9 cellular contexts compared by ENCODE assay signal in the genomic region with DNA sequence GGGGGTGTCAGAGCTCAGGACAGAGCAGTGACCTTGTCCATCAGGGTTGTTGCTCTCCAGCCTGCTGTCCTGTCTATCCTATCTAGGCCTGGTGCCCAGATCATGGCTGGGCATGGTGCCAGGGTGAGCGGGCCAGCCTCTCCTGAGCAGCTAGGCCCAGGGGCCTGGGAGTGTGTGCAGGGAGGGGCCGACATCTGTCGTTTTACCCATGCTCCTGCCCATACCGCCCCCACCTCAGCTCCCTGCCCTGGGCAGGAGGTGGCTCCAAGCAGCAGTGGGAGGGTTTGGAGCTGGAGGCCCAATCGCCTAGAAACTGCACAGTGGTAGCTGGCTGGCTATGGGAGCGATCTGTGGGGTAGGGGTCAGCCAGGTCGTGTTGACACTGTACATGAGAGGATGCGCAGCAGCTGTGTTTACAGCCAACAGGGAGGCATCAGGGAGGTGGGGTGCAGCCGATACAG. TPM values are rescaled to one million over a fixed set of nuclear protein-coding genes. Genes with fewer than 3 reads are reported as not detected.
A peak's percentile ranks its signal among the peaks of the same experiment; 100 is the strongest.
DNase-seq lines count a peak whose midpoint lies in the region; ATAC-seq and TF ChIP-seq lines count a peak whose summit lies in the region.
"Had no signal": no experiment of that assay in that cellular context is flagged by ENCODE, and none has a peak within 500 bp of the region (broad histone marks: within the 10 kb centered on the region; RNA-seq: fewer than 3 reads in every experiment).

No MANE protein-coding gene starts in this region.

- H3K4me1 ChIP-seq in PC-3 (ENCODE audit: insufficient read depth, low read length) (0 out of 2 replicates have a peak, but pooled peaks cover 5% of the 10 kb centered on the region), esophagus squamous epithelium (peaks cover 0 to 22% (median 0%) of the 10 kb centered on the region in 3 donors)

- H3K36me3 ChIP-seq in PC-3 (ENCODE audit: low read depth, low read length) (no peaks in the 10 kb centered on the region), esophagus squamous epithelium (no peaks in the 10 kb centered on the region)

- H3K4me1 Mint-ChIP-seq in osteocyte (ENCODE audit: unreplicated experiment), result peaks cover 10% of the 10 kb centered on the region
- peaks cover 20% of the 10 kb centered on the region for H3K4me1 Mint-ChIP-seq in activated CD4-positive, alpha-beta T cell treated with anti-CD3 and anti-CD28 coated beads, Interleukin-2, amount 10 ng/mL, durations not matched to agents 7 days and 5 days

- H3K9me3 ChIP-seq in PC-3 (ENCODE audit: low read length) (no peaks in the 10 kb centered on the region), esophagus squamous epithelium (no peaks in the 10 kb centered on the region)

- H3K27ac Mint-ChIP-seq in osteocyte (ENCODE audit: unreplicated experiment), result no peak overlapping the region
- H3K27ac Mint-ChIP-seq in activated CD4-positive, alpha-beta T cell treated with anti-CD3 and anti-CD28 coated beads, Interleukin-2, amount 10 ng/mL, durations not matched to agents 7 days and 5 days, result no peak overlapping the region

- CTCF ChIA-PET in PC-3 (lab: Charles Lee), result interaction anchor here (0.6 kb wide), 1 partner anchor 15 kb away, joined by 3 read pairs; no protein-coding TSS in a partner anchor
- CTCF ChIA-PET in activated CD4-positive, alpha-beta T cell treated with anti-CD3 and anti-CD28 coated beads, Interleukin-2, amount 10 ng/mL, durations not matched to agents 7 days and 5 days (lab: Charles Lee), result interaction anchor here (1.0 to 13.0 kb wide), 3 partner anchors 9 to 38 kb away, joined by 3 to 158 read pairs (median 69); a partner anchor contains a TSS

- TF ChIP-seq CTCF in PC-3 (conservative IDR thresholded peaks at IDR 0.05; ENCODE audit: low read depth, low read length), result no peak
- TF ChIP-seq CTCF in osteocyte (IDR thresholded peaks at IDR 0.05), result no peak
- no peak for TF ChIP-seq CTCF in esophagus squamous epithelium (IDR thresholded peaks at IDR 0.05)

- H3F3A ChIP-seq in PC-3 (ENCODE audit: low read length, unreplicated experiment), result no peaks in the 10 kb centered on the region

- peaks cover 40% of the 10 kb centered on the region for H3K27me3 Mint-ChIP-seq in osteocyte (ENCODE audit: unreplicated experiment)
- H3K27me3 Mint-ChIP-seq in activated CD4-positive, alpha-beta T cell treated with anti-CD3 and anti-CD28 coated beads, Interleukin-2, amount 10 ng/mL, durations not matched to agents 7 days and 5 days, result peaks cover 28% of the 10 kb centered on the region

- H3K27ac ChIP-seq in PC-3 (ENCODE audit: low read length), result no peak overlapping the region
- H3K27ac ChIP-seq in substantia nigra (ENCODE audit: low read depth, low read length, poor library complexity, severe bottlenecking), result no peak overlapping the region
- no peak overlapping the region for H3K27ac ChIP-seq in esophagus squamous epithelium

- H3K4me3 Mint-ChIP-seq in osteocyte (ENCODE audit: unreplicated experiment), result no peak overlapping the region
- H3K4me3 Mint-ChIP-seq in activated CD4-positive, alpha-beta T cell treated with anti-CD3 and anti-CD28 coated beads, Interleukin-2, amount 10 ng/mL, durations not matched to agents 7 days and 5 days, result no peak overlapping the region
- H3K4me3 Mint-ChIP-seq: activated naive CD8-positive, alpha-beta T cell treated with anti-CD3 and anti-CD28 coated beads, Interleukin-2, amount 10 ng/mL, durations not matched to agents 7 days and 5 days had no signal

- H3K9me2 ChIP-seq in PC-3 (replicated peaks; ENCODE audit: low read length), result no peaks in the 10 kb centered on the region

- peak; percentile 51 for DNase-seq in M059J (ENCODE audit: low read depth)
- peak; percentile 39 for DNase-seq in PC-3
- peak; percentile 93 for DNase-seq in left ventricle myocardium superior
- peak in 36 of 49 donors; percentile 8 to 96 (median 44) for DNase-seq in substantia nigra (lab: John Stamatoyannopoulos, UW)
- DNase-seq in osteocyte (ENCODE audit: extremely low spot score, unreplicated experiment), result no peak
- DNase-seq in esophagus squamous epithelium (lab: John Stamatoyannopoulos, UW), result no peak
- no peak for DNase-seq in activated T-cell treated with anti-CD3 and anti-CD28 coated beads, Interleukin-2, amount 50 U/mL, for 48 hours
- DNase-seq in activated CD4-positive, alpha-beta T cell treated with anti-CD3 and anti-CD28 coated beads, Interleukin-2, amount 10 ng/mL, durations not matched to agents 7 days and 5 days, result no peak
- DNase-seq: activated naive CD8-positive, alpha-beta T cell treated with anti-CD3 and anti-CD28 coated beads, Interleukin-2, amount 10 ng/mL, durations not matched to agents 7 days and 5 days had no signal

- no peaks in the 10 kb centered on the region for H3K79me2 ChIP-seq in PC-3 (ENCODE audit: low read length)

- H4K20me1 ChIP-seq in PC-3 (ENCODE audit: low read length), result no peaks in the 10 kb centered on the region

- H3K4me3 ChIP-seq in PC-3 (ENCODE audit: low read length) (no peak overlapping the region), esophagus squamous epithelium (no peak overlapping the region)

- no peaks in the 10 kb centered on the region for H3K36me3 Mint-ChIP-seq in osteocyte (ENCODE audit: unreplicated experiment)
- H3K36me3 Mint-ChIP-seq in activated CD4-positive, alpha-beta T cell treated with anti-CD3 and anti-CD28 coated beads, Interleukin-2, amount 10 ng/mL, durations not matched to agents 7 days and 5 days (ENCODE audit: low read depth), result no peaks in the 10 kb centered on the region
- H3K36me3 Mint-ChIP-seq: activated naive CD8-positive, alpha-beta T cell treated with anti-CD3 and anti-CD28 coated beads, Interleukin-2, amount 10 ng/mL, durations not matched to agents 7 days and 5 days had no signal

- no peak overlapping the region for H3K9ac ChIP-seq in PC-3 (ENCODE audit: low read length)

- ATAC-seq in PC-3 (peak; percentile 55), left ventricle myocardium superior (peak; percentile 94)

- peaks cover 2% of the 10 kb centered on the region; the same call in 1 of the 2 replicates for H3K27me3 ChIP-seq in PC-3 (ENCODE audit: low read length)
- H3K27me3 ChIP-seq in esophagus squamous epithelium, result peaks cover 0 to 77% (median 3%) of the 10 kb centered on the region in 4 donors

- WGBS in esophagus squamous epithelium, 2 donors, result 50 to 64% methylated on average over 1 to 3 of the region's 9 CpGs

- no peak for TF ChIP-seq POLR2A in esophagus squamous epithelium (IDR thresholded peaks at IDR 0.05)

- H3K9me3 Mint-ChIP-seq in osteocyte (ENCODE audit: unreplicated experiment), result no peaks in the 10 kb centered on the region
- no peaks in the 10 kb centered on the region for H3K9me3 Mint-ChIP-seq in activated CD4-positive, alpha-beta T cell treated with anti-CD3 and anti-CD28 coated beads, Interleukin-2, amount 10 ng/mL, durations not matched to agents 7 days and 5 days
- H3K9me3 Mint-ChIP-seq: activated naive CD8-positive, alpha-beta T cell treated with anti-CD3 and anti-CD28 coated beads, Interleukin-2, amount 10 ng/mL, durations not matched to agents 7 days and 5 days had no signal

- no peak overlapping the region for H2AFZ ChIP-seq in PC-3 (ENCODE audit: low read length)

- no peak overlapping the region for H3K4me2 ChIP-seq in PC-3 (ENCODE audit: low read length)

- intact Hi-C loops in PC-3 (cut with micrococcal nuclease), result no loop called here
- intact Hi-C loops in left ventricle myocardium superior (cut with micrococcal nuclease), result no loop called here
- intact Hi-C loops in esophagus squamous epithelium (cut with DNase I), result no loop called here

- POLR2A ChIA-PET in PC-3 (lab: Charles Lee; ENCODE audit: unreplicated experiment), result no interaction called here
- POLR2A ChIA-PET in activated CD4-positive, alpha-beta T cell treated with anti-CD3 and anti-CD28 coated beads, Interleukin-2, amount 10 ng/mL, durations not matched to agents 7 days and 5 days (lab: Charles Lee), result interaction anchor here (0.6 kb wide), 1 partner anchor 129 kb away, joined by 3 read pairs; no protein-coding TSS in a partner anchor

- BruUV-seq in PC-3 (replicated peaks; lab: Mats Ljungman, UMichigan), result no TSS peak

RNA-seq across cellular contexts. Expression of a gene that starts 6.5 kb away (rescaled TPM):
- not detected in 2 replicates for total RNA-seq in M059J (2014; rRNA removed; shearing (Covaris generic))
- not detected in 2 replicates for total RNA-seq in PC-3 (2014; rRNA removed)
- total RNA-seq in left ventricle myocardium superior, result 0.72 TPM
- total RNA-seq in osteocyte, result 0.08 and 0.21 TPM in 2 replicates
- not detected for total RNA-seq in esophagus squamous epithelium
- under 1 TPM in 1 of 2 experiments, not detected in 1; 0.05 TPM for total RNA-seq in activated CD4-positive, alpha-beta T cell treated with anti-CD3 and anti-CD28 coated beads, Interleukin-2, amount 10 ng/mL, durations not matched to agents 7 days and 5 days

RNA-seq across cellular contexts. Expression of a gene that starts 8.2 kb away (rescaled TPM):
- total RNA-seq in M059J (2014; rRNA removed; shearing (Covaris generic)), result not detected in 2 replicates
- total RNA-seq in PC-3 (2014; rRNA removed) (0.15 and 0.40 TPM in 2 replicates), left ventricle myocardium superior (0.69 TPM), osteocyte (not detected in 2 replicates), esophagus squamous epithelium (under 1 TPM in 2 of 4 donors, not detected in 2; 0.09 to 0.57 TPM)
- 1 to 10 TPM; 1.9 to 2.0 TPM for total RNA-seq in activated CD4-positive, alpha-beta T cell treated with anti-CD3 and anti-CD28 coated beads, Interleukin-2, amount 10 ng/mL, durations not matched to agents 7 days and 5 days

RNA-seq across cellular contexts. Expression of a gene that starts 35.8 kb away (rescaled TPM):
- 0.71 TPM in 1 of 2 replicates, not detected in the other for total RNA-seq in M059J (2014; rRNA removed; shearing (Covaris generic))
- total RNA-seq in PC-3 (2014; rRNA removed) (6.9 and 7.8 TPM in 2 replicates), left ventricle myocardium superior (1.0 TPM), osteocyte (not detected in 2 replicates), esophagus squamous epithelium (1 to 10 TPM in 2 of 4 donors, under 1 TPM in 1, not detected in 1; 0.32 to 2.0 (median 1.7) TPM)
- total RNA-seq in activated CD4-positive, alpha-beta T cell treated with anti-CD3 and anti-CD28 coated beads, Interleukin-2, amount 10 ng/mL, durations not matched to agents 7 days and 5 days, result 10 to 100 TPM; 56.3 to 63.5 TPM

RNA-seq across cellular contexts. Expression of a gene that starts 41.1 kb away (rescaled TPM):
- total RNA-seq in M059J (2014; rRNA removed; shearing (Covaris generic)), result 0.32 and 0.34 TPM in 2 replicates
- total RNA-seq in PC-3 (2014; rRNA removed) (10.3 and 11.9 TPM in 2 replicates), left ventricle myocardium superior (8.2 TPM), osteocyte (27.4 and 28.2 TPM in 2 replicates), esophagus squamous epithelium (1 to 10 TPM; 1.1 to 4.6 (median 2.7) TPM)
- under 1 TPM; 0.07 to 0.15 TPM for total RNA-seq in activated CD4-positive, alpha-beta T cell treated with anti-CD3 and anti-CD28 coated beads, Interleukin-2, amount 10 ng/mL, durations not matched to agents 7 days and 5 days

Comparison
In these comparisons a context has a peak if more than half of its experiments do, and no peak if none do; other contexts are left out.
1. DNase-seq: peak in M059J (single experiment), PC-3 (single experiment), left ventricle myocardium superior (single experiment) and substantia nigra (36 of 49); none in osteocyte (single experiment), esophagus squamous epithelium (single experiment), activated T-cell treated with anti-CD3 and anti-CD28 coated beads, Interleukin-2, amount 50 U/mL, for 48 hours (0 of 2) and activated CD4-positive, alpha-beta T cell treated with anti-CD3 and anti-CD28 coated beads, Interleukin-2, amount 10 ng/mL, durations not matched to agents 7 days and 5 days (single experiment).